In the genomic region with DNA sequence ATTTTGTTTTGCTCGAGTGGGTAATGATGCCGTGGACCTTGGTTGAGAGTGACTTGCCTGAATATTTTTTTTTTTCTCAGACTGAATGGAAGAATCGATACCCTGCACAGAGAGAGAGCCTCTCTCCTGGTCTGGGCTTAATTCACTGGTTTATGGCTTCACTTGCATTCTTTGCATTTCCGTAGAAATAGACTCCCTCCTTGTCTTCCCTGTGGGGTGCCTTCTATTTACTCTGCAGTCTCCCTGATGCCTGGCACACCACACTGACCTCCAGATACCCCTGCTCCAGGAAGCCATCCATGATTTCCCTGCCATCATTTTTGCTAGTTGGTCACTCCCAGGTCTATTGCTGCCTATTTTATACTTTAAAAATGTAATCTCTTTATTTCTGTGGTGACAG, we compare ENCODE assay signal across 18 cellular contexts.
"Had no signal": no experiment of that assay in that cellular context is flagged by ENCODE, and none has a peak within 500 bp of the region (broad histone marks: within the 10 kb centered on the region; RNA-seq: fewer than 3 reads in every experiment).

No MANE protein-coding gene starts in this region.

- H3K27ac Mint-ChIP-seq: activated CD4-positive, alpha-beta memory T cell treated with anti-CD3 and anti-CD28 coated beads, Interleukin-2, amount 10 ng/mL, durations not matched to agents 7 days and 5 days; activated CD4-positive, alpha-beta T cell treated with anti-CD3 and anti-CD28 coated beads for 36 hours; activated naive CD8-positive, alpha-beta T cell; stimulated activated effector memory CD8-positive, alpha-beta T cell treated with anti-CD3 and anti-CD28 coated beads, Interleukin-12 subunit alpha, Interleukin-12 subunit beta, amount 100 ng/mL, for 72 hours; T-helper 1 cell treated with Interleukin-12 subunit alpha and Interleukin-12 subunit beta and Interleukin-4 antibody, amounts not matched to agents 30 μg/mL and 1 μg/mL, for 36 hours had no signal

- H3K4me1 Mint-ChIP-seq: activated CD4-positive, alpha-beta memory T cell treated with anti-CD3 and anti-CD28 coated beads, Interleukin-2, amount 10 ng/mL, durations not matched to agents 7 days and 5 days; activated CD4-positive, alpha-beta T cell treated with anti-CD3 and anti-CD28 coated beads for 36 hours; stimulated activated effector memory CD8-positive, alpha-beta T cell treated with anti-CD3 and anti-CD28 coated beads, Interleukin-12 subunit alpha, Interleukin-12 subunit beta, amount 100 ng/mL, for 72 hours had no signal

- H3K27me3 ChIP-seq: breast epithelium, neutrophil, thyroid gland had no signal

- H3K4me3 Mint-ChIP-seq: activated CD4-positive, alpha-beta memory T cell treated with anti-CD3 and anti-CD28 coated beads, Interleukin-2, amount 10 ng/mL, durations not matched to agents 7 days and 5 days; activated CD4-positive, alpha-beta T cell treated with anti-CD3 and anti-CD28 coated beads for 36 hours; activated naive CD8-positive, alpha-beta T cell; effector memory CD8-positive, alpha-beta T cell; naive B cell; stimulated activated effector memory CD8-positive, alpha-beta T cell treated with anti-CD3 and anti-CD28 coated beads, Interleukin-12 subunit alpha, Interleukin-12 subunit beta, amount 100 ng/mL, for 72 hours; T-helper 1 cell treated with Interleukin-12 subunit alpha and Interleukin-12 subunit beta and Interleukin-4 antibody, amounts not matched to agents 30 μg/mL and 1 μg/mL, for 36 hours had no signal

- H3K9me3 Mint-ChIP-seq: activated CD4-positive, alpha-beta memory T cell treated with anti-CD3 and anti-CD28 coated beads, Interleukin-2, amount 10 ng/mL, durations not matched to agents 7 days and 5 days; effector memory CD8-positive, alpha-beta T cell; T-helper 1 cell treated with Interleukin-12 subunit alpha and Interleukin-12 subunit beta and Interleukin-4 antibody, amounts not matched to agents 30 μg/mL and 1 μg/mL, for 36 hours had no signal

- H3K9me3 ChIP-seq: neutrophil, thyroid gland had no signal

- H3K27ac ChIP-seq: breast epithelium, neutrophil, thyroid gland, WERI-Rb-1 had no signal

- H3K36me3 ChIP-seq: breast epithelium, neutrophil, thyroid gland, WERI-Rb-1 had no signal

- DNase-seq: activated CD4-positive, alpha-beta memory T cell treated with anti-CD3 and anti-CD28 coated beads, Interleukin-2, amount 10 ng/mL, durations not matched to agents 7 days and 5 days; activated CD4-positive, alpha-beta T cell treated with anti-CD3 and anti-CD28 coated beads for 36 hours; activated gamma-delta T cell treated with Interleukin-2 at 50 U/mL for 16 hours; activated T-cell treated with anti-CD3 and anti-CD28 coated beads, Interleukin-2, amount 50 U/mL, for 48 hours; amniotic stem cell; cerebellar nuclear complex; dermis blood vessel endothelial cell; effector memory CD8-positive, alpha-beta T cell; head of caudate nucleus; naive B cell; retina; thyroid gland; WERI-Rb-1 had no signal

- H3K4me1 ChIP-seq: breast epithelium, thyroid gland had no signal

- H3K27me3 Mint-ChIP-seq: activated CD4-positive, alpha-beta memory T cell treated with anti-CD3 and anti-CD28 coated beads, Interleukin-2, amount 10 ng/mL, durations not matched to agents 7 days and 5 days; activated CD4-positive, alpha-beta T cell treated with anti-CD3 and anti-CD28 coated beads for 36 hours; activated naive CD8-positive, alpha-beta T cell; effector memory CD8-positive, alpha-beta T cell; naive B cell had no signal

- ATAC-seq: activated CD4-positive, alpha-beta T cell treated with anti-CD3 and anti-CD28 coated beads for 36 hours; effector memory CD8-positive, alpha-beta T cell; stimulated activated effector memory CD8-positive, alpha-beta T cell treated with anti-CD3 and anti-CD28 coated beads, Interleukin-12 subunit alpha, Interleukin-12 subunit beta, amount 100 ng/mL, for 72 hours had no signal

- H3K36me3 Mint-ChIP-seq: stimulated activated effector memory CD8-positive, alpha-beta T cell treated with anti-CD3 and anti-CD28 coated beads, Interleukin-12 subunit alpha, Interleukin-12 subunit beta, amount 100 ng/mL, for 72 hours had no signal

- H3K4me3 ChIP-seq: breast epithelium, thyroid gland had no signal
